In the genomic region with DNA sequence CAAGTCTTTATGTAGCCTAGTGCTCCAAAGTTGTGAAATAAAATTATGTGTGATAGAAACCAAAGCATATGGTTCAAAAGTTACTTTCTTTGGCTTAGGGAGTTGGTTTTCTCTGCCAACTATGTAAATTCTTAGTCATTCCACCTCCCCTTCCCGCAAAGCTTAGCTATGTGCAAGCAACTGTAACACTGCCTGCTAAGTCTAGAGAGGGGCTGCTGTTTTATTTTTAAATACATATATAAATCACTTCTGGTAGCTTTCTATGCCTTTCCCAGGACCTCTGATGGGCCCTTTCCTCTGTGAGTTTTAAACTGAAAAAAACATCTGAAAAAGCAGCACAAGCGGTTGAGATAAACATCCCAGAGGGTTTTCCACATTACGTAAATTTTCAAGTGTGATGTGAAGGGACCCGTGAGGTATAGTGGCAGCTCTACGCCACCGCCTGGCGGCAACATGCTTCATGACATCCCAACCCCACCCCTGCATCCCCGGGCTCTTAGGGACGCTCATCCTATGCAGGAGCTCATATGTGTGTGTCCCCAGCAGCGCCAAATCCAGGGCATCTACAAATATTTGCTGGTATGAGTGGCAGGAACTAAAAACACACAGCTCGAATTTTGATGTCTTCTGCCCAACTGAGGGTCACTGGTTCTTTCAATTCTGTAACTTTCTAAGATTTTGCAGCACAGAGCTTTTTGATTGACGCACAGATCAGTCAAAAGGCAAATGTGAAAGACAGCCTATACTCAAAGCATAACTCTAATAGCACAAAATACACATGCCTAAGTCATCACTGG, we compare ENCODE assay signal across 1 cellular context.
TF ChIP-seq lines count a peak whose summit lies in the region.

No MANE protein-coding gene starts in this region.

TF ChIP-seq in endothelial cell of umbilical vein, 7 proteins besides CTCF, POLR2A, EP300 and RAD21 (continued from another document):
- no peak for TF ChIP-seq FOS (IDR thresholded peaks at IDR 0.05; ENCODE audit: borderline replicate concordance, insufficient read depth, low read length)
